In genomic region chrX:154470434-154470833, GRCh38 we compare ENCODE assay signal across 23 cellular contexts.
"Had no signal": no experiment of that assay in that cellular context is flagged by ENCODE, and none has a peak within 500 bp of the region (broad histone marks: within the 10 kb centered on the region; RNA-seq: fewer than 3 reads in every experiment).

No MANE protein-coding gene starts in this region.

- H3K27ac ChIP-seq: colonic mucosa, coronary artery, dorsolateral prefrontal cortex, epithelial cell of prostate, esophagus muscularis mucosa, esophagus squamous epithelium, foreskin keratinocyte, gastrocnemius medialis, gastroesophageal sphincter had no signal

- H3K4me1 ChIP-seq: colonic mucosa, esophagus muscularis mucosa, esophagus squamous epithelium, foreskin keratinocyte, gastrocnemius medialis, gastroesophageal sphincter had no signal

- H3K4me3 Mint-ChIP-seq: dendritic cell treated with granulocyte-macrophage colony-stimulating factor and Interleukin-4, amounts not matched to agents 40 ng/mL and 50 ng/mL, for 4 days; effector memory CD8-positive, alpha-beta T cell; endodermal cell had no signal

- H3K4me1 Mint-ChIP-seq: endodermal cell had no signal

- H3K9me3 Mint-ChIP-seq: dendritic cell treated with granulocyte-macrophage colony-stimulating factor and Interleukin-4, amounts not matched to agents 40 ng/mL and 50 ng/mL, for 4 days; effector memory CD8-positive, alpha-beta T cell had no signal

- ATAC-seq: effector memory CD8-positive, alpha-beta T cell; esophagus mucosa; foreskin keratinocyte; gastrocnemius medialis; gastroesophageal sphincter had no signal

- H3K9me3 ChIP-seq: colonic mucosa, esophagus muscularis mucosa, esophagus squamous epithelium, gastrocnemius medialis, gastroesophageal sphincter had no signal

- H3K27ac Mint-ChIP-seq: dendritic cell treated with granulocyte-macrophage colony-stimulating factor and Interleukin-4, amounts not matched to agents 40 ng/mL and 50 ng/mL, for 4 days; effector memory CD8-positive, alpha-beta T cell; endodermal cell had no signal

- H3K4me3 ChIP-seq: colonic mucosa, coronary artery, dorsolateral prefrontal cortex, esophagus muscularis mucosa, esophagus squamous epithelium, gastrocnemius medialis, gastroesophageal sphincter had no signal

- DNase-seq: colonic mucosa; cortex of kidney; dermis blood vessel endothelial cell; dorsolateral prefrontal cortex; effector CD4-positive, alpha-beta T cell; effector CD8-positive, alpha-beta T cell; effector memory CD4-positive, alpha-beta T cell; effector memory CD8-positive, alpha-beta T cell; endodermal cell; erythroblast; esophagus squamous epithelium; foreskin fibroblast; foreskin keratinocyte; foreskin melanocyte; gastrocnemius medialis; glutamatergic neuron; head of caudate nucleus had no signal

- H3K27me3 Mint-ChIP-seq: dendritic cell treated with granulocyte-macrophage colony-stimulating factor and Interleukin-4, amounts not matched to agents 40 ng/mL and 50 ng/mL, for 4 days; effector memory CD8-positive, alpha-beta T cell had no signal

- H3K36me3 ChIP-seq: colonic mucosa, gastrocnemius medialis had no signal

- H3K27me3 ChIP-seq: colonic mucosa, esophagus muscularis mucosa, esophagus squamous epithelium, foreskin keratinocyte, gastrocnemius medialis, gastroesophageal sphincter had no signal
